In genomic region chrX:130034178-130034577, GRCh38 we compare ENCODE assay signal across 8 cellular contexts.
"Had no signal": no experiment of that assay in that cellular context is flagged by ENCODE, and none has a peak within 500 bp of the region (broad histone marks: within the 10 kb centered on the region; RNA-seq: fewer than 3 reads in every experiment).

No MANE protein-coding gene starts in this region.

- H3K4me3 Mint-ChIP-seq: GM23338, H9, IgD-negative memory B cell had no signal

- H3K9me3 Mint-ChIP-seq: GM23338, IgD-negative memory B cell had no signal

- H3K27ac ChIP-seq: HL-60 had no signal

- FAIRE-seq: H1, H54 had no signal

- H3K4me2 ChIP-seq: GM23338 had no signal

- ATAC-seq: GM23338 had no signal

- H3K4me3 ChIP-seq: GM23338 had no signal

- DNase-seq: H9, HCEC 1CT, KBM-7 had no signal

- H3K27ac Mint-ChIP-seq: GM23338, H9, IgD-negative memory B cell had no signal

- H2AFZ ChIP-seq: GM23338 had no signal
